ENCODE assay signal across 8 cellular contexts in the genomic region with DNA sequence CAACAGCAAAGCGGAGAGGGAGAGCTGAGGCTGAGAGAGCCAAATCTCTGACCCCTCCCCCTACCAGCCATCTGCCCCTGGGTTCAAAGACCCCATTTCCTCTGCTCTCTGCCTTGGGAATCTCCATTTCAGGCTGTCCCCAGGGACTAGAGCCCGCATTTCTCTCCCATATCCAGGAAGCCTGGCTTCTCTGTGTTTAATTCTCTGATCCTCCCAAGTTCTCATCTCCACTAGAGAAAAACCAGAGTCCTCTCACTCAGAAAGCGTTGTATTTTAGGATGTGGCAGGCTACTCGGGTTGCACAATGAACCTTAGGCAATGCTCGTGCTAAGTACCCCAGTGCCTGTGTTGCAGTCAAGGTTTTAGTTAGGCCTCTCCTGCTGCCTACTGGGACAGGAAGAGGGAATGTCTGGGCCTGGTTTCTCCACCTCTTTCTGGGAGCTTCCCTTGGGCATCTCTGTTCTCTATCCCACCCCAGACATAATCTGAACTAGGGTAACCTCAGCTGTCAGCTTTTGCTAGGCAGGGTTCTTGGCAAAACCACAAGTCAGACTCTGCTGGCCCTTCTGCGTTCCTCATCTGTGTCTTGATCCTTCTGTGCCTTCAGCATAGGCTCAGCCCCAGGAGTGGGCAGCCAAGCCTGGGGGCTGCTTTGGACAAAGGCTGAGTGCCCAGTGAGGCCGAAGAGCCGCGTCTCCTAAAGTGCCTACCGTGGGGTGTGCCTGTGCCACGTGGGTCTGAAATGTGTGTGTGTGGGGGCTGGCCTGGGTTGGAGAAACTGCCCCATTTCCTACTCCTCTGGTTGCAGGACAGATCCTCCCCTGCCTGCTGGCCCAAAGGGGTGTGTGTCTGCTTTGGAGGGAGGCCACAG.
A peak's percentile ranks its signal among the peaks of the same experiment; 100 is the strongest.
DNase-seq lines count a peak whose midpoint lies in the region; ATAC-seq and TF ChIP-seq lines count a peak whose summit lies in the region.

No MANE protein-coding gene starts in this region.

- no peak overlapping the region for H3K4me3 ChIP-seq in AG04450 (ENCODE audit: low read depth, low read length)
- H3K4me3 ChIP-seq in transverse colon = no peak overlapping the region

- H3K36me3 Mint-ChIP-seq in activated naive CD8-positive, alpha-beta T cell treated with anti-CD3 and anti-CD28 coated beads, Interleukin-2, amount 10 ng/mL, durations not matched to agents 7 days and 5 days = peaks cover 6% of the 10 kb centered on the region
- H3K36me3 Mint-ChIP-seq in memory B cell = peaks cover 33% of the 10 kb centered on the region

- no peak overlapping the region for H3K4me3 Mint-ChIP-seq in activated naive CD8-positive, alpha-beta T cell treated with anti-CD3 and anti-CD28 coated beads, Interleukin-2, amount 10 ng/mL, durations not matched to agents 7 days and 5 days
- peak overlapping the region; percentile 57 for H3K4me3 Mint-ChIP-seq in memory B cell

- ATAC-seq in HG02884 (IDR thresholded peaks at IDR 0.05; ENCODE audit: unreplicated experiment) = peak; percentile 56
- ATAC-seq in activated naive CD8-positive, alpha-beta T cell treated with anti-CD3 and anti-CD28 coated beads, Interleukin-2, amount 10 ng/mL, durations not matched to agents 7 days and 5 days (ENCODE audit: low read depth) = no peak
- no peak for ATAC-seq in memory B cell (ENCODE audit: low read depth)
- no peak for ATAC-seq in HG03108 (IDR thresholded peaks at IDR 0.05; ENCODE audit: unreplicated experiment)
- ATAC-seq in GM19351 (IDR thresholded peaks at IDR 0.05; ENCODE audit: unreplicated experiment) = no peak

- H3K27ac ChIP-seq in AG04450 (ENCODE audit: low read depth, low read length) = peak overlapping the region; percentile 80
- H3K27ac ChIP-seq in transverse colon = peak overlapping the region; percentile 79 to 88 (median 84)

- no peaks in the 10 kb centered on the region for H3K9me3 Mint-ChIP-seq in activated naive CD8-positive, alpha-beta T cell treated with anti-CD3 and anti-CD28 coated beads, Interleukin-2, amount 10 ng/mL, durations not matched to agents 7 days and 5 days
- no peaks in the 10 kb centered on the region for H3K9me3 Mint-ChIP-seq in memory B cell

- H3K36me3 ChIP-seq in transverse colon = peaks cover 0 to 7% (median 0%) of the 10 kb centered on the region in 4 donors

- TF ChIP-seq POLR2A in transverse colon (IDR thresholded peaks at IDR 0.05) = no peak

- WGBS in transverse colon (ENCODE audit: low coverage in 1 of 2), 2 donors = 61 to 66% methylated on average over 2 to 11 of the region's 11 CpGs

- CTCF ChIA-PET in AG04450 (lab: Charles Lee) = no interaction called here

- DNase-seq in AG04450 (ENCODE audit: low read depth, low spot score) = no peak
- no peak for DNase-seq in activated naive CD8-positive, alpha-beta T cell treated with anti-CD3 and anti-CD28 coated beads, Interleukin-2, amount 10 ng/mL, durations not matched to agents 7 days and 5 days
- no peak for DNase-seq in memory B cell (ENCODE audit: low spot score in 2 of 2)
- DNase-seq in transverse colon = peak; percentile 54
- no peak for DNase-seq in NCI-H2196 (lab: John Stamatoyannopoulos, UW; ENCODE audit: unreplicated experiment)

- H3K27me3 ChIP-seq in AG04450 (ENCODE audit: control insufficient read depth, insufficient read depth, low read length) (no peaks in the 10 kb centered on the region), transverse colon (no peaks in the 10 kb centered on the region)

- POLR2A ChIA-PET in AG04450 (lab: Yijun Ruan, JAX) = interaction anchor here (1.0 to 2.9 kb wide), 3 partner anchors 15 to 115 kb away, joined by 3 to 20 read pairs (median 7); no protein-coding TSS in a partner anchor
- POLR2A ChIA-PET in activated naive CD8-positive, alpha-beta T cell treated with anti-CD3 and anti-CD28 coated beads, Interleukin-2, amount 10 ng/mL, durations not matched to agents 7 days and 5 days (lab: Charles Lee) = no interaction called here

- in situ Hi-C loops in transverse colon (cut with MboI; ENCODE audit: low pct_ligation_motif_present in 1 of 4, low pct_unique_long_range_greater_than_20kb in 1 of 4, low sequenced_read_pairs in 3 of 4) = no loop called here

- H3K27me3 Mint-ChIP-seq in activated naive CD8-positive, alpha-beta T cell treated with anti-CD3 and anti-CD28 coated beads, Interleukin-2, amount 10 ng/mL, durations not matched to agents 7 days and 5 days = no peaks in the 10 kb centered on the region
- H3K27me3 Mint-ChIP-seq in memory B cell = no peaks in the 10 kb centered on the region

- H3K4me1 Mint-ChIP-seq in activated naive CD8-positive, alpha-beta T cell treated with anti-CD3 and anti-CD28 coated beads, Interleukin-2, amount 10 ng/mL, durations not matched to agents 7 days and 5 days = peaks cover 16% of the 10 kb centered on the region
- H3K4me1 Mint-ChIP-seq in memory B cell = peaks cover 40% of the 10 kb centered on the region

- H3K9me3 ChIP-seq in AG04450 (ENCODE audit: control insufficient read depth, insufficient read depth, low read length) = peaks cover 3% of the 10 kb centered on the region; the same call in 1 of the 2 replicates
- no peaks in the 10 kb centered on the region for H3K9me3 ChIP-seq in transverse colon

- H3K4me1 ChIP-seq in transverse colon = peaks cover 33 to 58% (median 42%) of the 10 kb centered on the region in 4 donors

- peak; percentile 25 for TF ChIP-seq EP300 in transverse colon (IDR thresholded peaks at IDR 0.05; ENCODE audit: low read depth)

- intact Hi-C loops in transverse colon (cut with DNase I; ENCODE audit: low total_unique reads) = no loop called here

- H3K27ac Mint-ChIP-seq in activated naive CD8-positive, alpha-beta T cell treated with anti-CD3 and anti-CD28 coated beads, Interleukin-2, amount 10 ng/mL, durations not matched to agents 7 days and 5 days = peak overlapping the region; percentile 69
- H3K27ac Mint-ChIP-seq in memory B cell = peak overlapping the region; percentile 91

- TF ChIP-seq CTCF in AG04450 (IDR thresholded peaks at IDR 0.05; ENCODE audit: low read depth, low read length) = no peak
- no peak for TF ChIP-seq CTCF in transverse colon (IDR thresholded peaks at IDR 0.05)
